In the genomic region with DNA sequence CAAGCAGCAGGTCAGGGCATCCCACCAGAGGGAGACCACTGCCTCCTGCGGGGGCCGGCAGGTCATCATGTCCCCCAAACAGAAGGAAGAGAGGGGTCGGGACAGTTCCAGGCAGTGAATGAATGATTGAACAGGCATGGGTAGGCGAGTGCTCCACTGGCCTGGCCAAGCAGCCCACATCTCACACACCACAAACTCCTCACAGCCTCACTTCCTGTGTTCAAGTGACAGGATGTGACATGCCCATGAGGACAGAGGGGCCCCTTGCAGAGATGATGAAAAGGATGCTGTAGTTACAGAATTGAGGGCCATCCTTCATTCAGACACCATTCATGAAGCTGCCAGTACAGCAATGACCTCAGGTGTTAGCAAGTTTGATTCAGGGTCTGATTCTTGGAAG, we compare ENCODE assay signal across 2 cellular contexts.
TF ChIP-seq lines count a peak whose summit lies in the region.

No MANE protein-coding gene starts in this region.

TF ChIP-seq in HepG2, 621 proteins besides CTCF, POLR2A, EP300 and RAD21 (continued from another document):
- TF ChIP-seq ZNF784 (CRISPR knock-in tag; IDR thresholded peaks at IDR 0.05; ENCODE audit: borderline replicate concordance) (no peak), PRMT3 (CRISPR knock-in tag; IDR thresholded peaks at IDR 0.05; ENCODE audit: borderline replicate concordance, low read depth) (no peak), ZMYM4 (CRISPR knock-in tag; IDR thresholded peaks at IDR 0.05) (no peak), ZBTB40 (IDR thresholded peaks at IDR 0.05) (no peak), ZBTB40 (CRISPR knock-in tag; IDR thresholded peaks at IDR 0.05) (no peak), ZNF337 (CRISPR knock-in tag; IDR thresholded peaks at IDR 0.05; ENCODE audit: borderline replicate concordance, low read depth) (no peak), ZNF343 (CRISPR knock-in tag; IDR thresholded peaks at IDR 0.05) (no peak), ZNF10 (CRISPR knock-in tag; IDR thresholded peaks at IDR 0.05; ENCODE audit: borderline replicate concordance, low read depth) (no peak), ZFP62 (CRISPR knock-in tag; IDR thresholded peaks at IDR 0.05) (no peak), SUZ12 (IDR thresholded peaks at IDR 0.05; ENCODE audit: low read depth, low read length) (no peak), ZNF775 (CRISPR knock-in tag; IDR thresholded peaks at IDR 0.05; ENCODE audit: borderline replicate concordance) (no peak), ZNF737 (CRISPR knock-in tag; IDR thresholded peaks at IDR 0.05; ENCODE audit: borderline replicate concordance) (no peak), ASH2L (IDR thresholded peaks at IDR 0.05; ENCODE audit: insufficient read length, low read depth, low read length) (no peak), ZNF121 (CRISPR knock-in tag; IDR thresholded peaks at IDR 0.05) (no peak), DMAP1 (CRISPR knock-in tag; IDR thresholded peaks at IDR 0.05) (no peak), ZNF7 (CRISPR knock-in tag; IDR thresholded peaks at IDR 0.05) (no peak)
- TF ChIP-seq, protein P1, sequence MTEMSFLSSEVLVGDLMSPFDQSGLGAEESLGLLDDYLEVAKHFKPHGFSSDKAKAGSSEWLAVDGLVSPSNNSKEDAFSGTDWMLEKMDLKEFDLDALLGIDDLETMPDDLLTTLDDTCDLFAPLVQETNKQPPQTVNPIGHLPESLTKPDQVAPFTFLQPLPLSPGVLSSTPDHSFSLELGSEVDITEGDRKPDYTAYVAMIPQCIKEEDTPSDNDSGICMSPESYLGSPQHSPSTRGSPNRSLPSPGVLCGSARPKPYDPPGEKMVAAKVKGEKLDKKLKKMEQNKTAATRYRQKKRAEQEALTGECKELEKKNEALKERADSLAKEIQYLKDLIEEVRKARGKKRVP (CRISPR knock-in tag; IDR thresholded peaks at IDR 0.05) = no peak

TF ChIP-seq in SK-N-SH, 30 proteins besides CTCF, POLR2A, EP300 and RAD21 (continued from another document):
- TF ChIP-seq MEF2A (IDR thresholded peaks at IDR 0.05; ENCODE audit: borderline replicate concordance, low read depth) (no peak), GATA2 (CRISPR knock-in tag; IDR thresholded peaks at IDR 0.05) (no peak), PBX3 (IDR thresholded peaks at IDR 0.05) (no peak), CHD2 (IDR thresholded peaks at IDR 0.05; ENCODE audit: low read length, partially characterized antibody) (no peak), FOSL2 (IDR thresholded peaks at IDR 0.05; ENCODE audit: borderline replicate concordance, low read depth) (no peak), POLR2AphosphoS5 (IDR thresholded peaks at IDR 0.05; ENCODE audit: low read depth, low read length) (no peak), USF2 (IDR thresholded peaks at IDR 0.05; ENCODE audit: borderline replicate concordance, low read depth, low read length) (no peak), GABPA (IDR thresholded peaks at IDR 0.05; ENCODE audit: low read depth) (no peak), IRF3 (IDR thresholded peaks at IDR 0.05; ENCODE audit: low read depth, low read length) (no peak), RCOR1 (IDR thresholded peaks at IDR 0.05; ENCODE audit: low read length) (no peak), YY1 (IDR thresholded peaks at IDR 0.05; ENCODE audit: low read depth) (no peak)
- TF ChIP-seq, protein P2, sequence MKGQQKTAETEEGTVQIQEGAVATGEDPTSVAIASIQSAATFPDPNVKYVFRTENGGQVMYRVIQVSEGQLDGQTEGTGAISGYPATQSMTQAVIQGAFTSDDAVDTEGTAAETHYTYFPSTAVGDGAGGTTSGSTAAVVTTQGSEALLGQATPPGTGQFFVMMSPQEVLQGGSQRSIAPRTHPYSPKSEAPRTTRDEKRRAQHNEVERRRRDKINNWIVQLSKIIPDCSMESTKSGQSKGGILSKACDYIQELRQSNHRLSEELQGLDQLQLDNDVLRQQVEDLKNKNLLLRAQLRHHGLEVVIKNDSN (IDR thresholded peaks at IDR 0.05; ENCODE audit: borderline replicate concordance, low read depth) = no peak
- TF ChIP-seq, protein P3, sequence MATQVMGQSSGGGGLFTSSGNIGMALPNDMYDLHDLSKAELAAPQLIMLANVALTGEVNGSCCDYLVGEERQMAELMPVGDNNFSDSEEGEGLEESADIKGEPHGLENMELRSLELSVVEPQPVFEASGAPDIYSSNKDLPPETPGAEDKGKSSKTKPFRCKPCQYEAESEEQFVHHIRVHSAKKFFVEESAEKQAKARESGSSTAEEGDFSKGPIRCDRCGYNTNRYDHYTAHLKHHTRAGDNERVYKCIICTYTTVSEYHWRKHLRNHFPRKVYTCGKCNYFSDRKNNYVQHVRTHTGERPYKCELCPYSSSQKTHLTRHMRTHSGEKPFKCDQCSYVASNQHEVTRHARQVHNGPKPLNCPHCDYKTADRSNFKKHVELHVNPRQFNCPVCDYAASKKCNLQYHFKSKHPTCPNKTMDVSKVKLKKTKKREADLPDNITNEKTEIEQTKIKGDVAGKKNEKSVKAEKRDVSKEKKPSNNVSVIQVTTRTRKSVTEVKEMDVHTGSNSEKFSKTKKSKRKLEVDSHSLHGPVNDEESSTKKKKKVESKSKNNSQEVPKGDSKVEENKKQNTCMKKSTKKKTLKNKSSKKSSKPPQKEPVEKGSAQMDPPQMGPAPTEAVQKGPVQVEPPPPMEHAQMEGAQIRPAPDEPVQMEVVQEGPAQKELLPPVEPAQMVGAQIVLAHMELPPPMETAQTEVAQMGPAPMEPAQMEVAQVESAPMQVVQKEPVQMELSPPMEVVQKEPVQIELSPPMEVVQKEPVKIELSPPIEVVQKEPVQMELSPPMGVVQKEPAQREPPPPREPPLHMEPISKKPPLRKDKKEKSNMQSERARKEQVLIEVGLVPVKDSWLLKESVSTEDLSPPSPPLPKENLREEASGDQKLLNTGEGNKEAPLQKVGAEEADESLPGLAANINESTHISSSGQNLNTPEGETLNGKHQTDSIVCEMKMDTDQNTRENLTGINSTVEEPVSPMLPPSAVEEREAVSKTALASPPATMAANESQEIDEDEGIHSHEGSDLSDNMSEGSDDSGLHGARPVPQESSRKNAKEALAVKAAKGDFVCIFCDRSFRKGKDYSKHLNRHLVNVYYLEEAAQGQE (IDR thresholded peaks at IDR 0.05; ENCODE audit: low read depth, low read length) = no peak
TF ChIP-seq in SK-N-SH: peak in this region for 0.
